Comparison of ENCODE assay signal across 10 cellular contexts in genomic region chr10:37860494-37861190, GRCh38. TPM values are rescaled to one million over a fixed set of nuclear protein-coding genes. Genes with fewer than 3 reads are reported as not detected.
DNase-seq lines count a peak whose midpoint lies in the region; ATAC-seq and TF ChIP-seq lines count a peak whose summit lies in the region.
"Had no signal": no experiment of that assay in that cellular context is flagged by ENCODE, and none has a peak within 500 bp of the region (broad histone marks: within the 10 kb centered on the region; RNA-seq: fewer than 3 reads in every experiment).

No MANE protein-coding gene starts in this region.

- H3K9ac ChIP-seq in colonic mucosa (ENCODE audit: low read depth in 2 of 2, low read length in 2 of 2) = no peak overlapping the region

- no peaks in the 10 kb centered on the region for H3K27me3 ChIP-seq in colonic mucosa

- DNase-seq in GM04503 (ENCODE audit: low read depth) (peak; percentile 58), LHCN-M2 (ENCODE audit: low read depth) (peak; percentile 36), colonic mucosa (peak; percentile 19), retinal pigment epithelial cell (ENCODE audit: low read depth) (peak; percentile 8), HPDE6-E6E7 (ENCODE audit: extremely low spot score) (no peak), NCI-H2196 treated with DMSO at 0.1 percent for 48 hours (lab: John Stamatoyannopoulos, UW; ENCODE audit: unreplicated experiment) (no peak), cerebellar nuclear complex (lab: John Stamatoyannopoulos, UW) (no peak)
- DNase-seq: activated T-cell treated with anti-CD3 and anti-CD28 coated beads for 4 hours, mesendoderm had no signal

- no peak for TF ChIP-seq CTCF in colonic mucosa (IDR thresholded peaks at IDR 0.05)
- no peak for TF ChIP-seq CTCF in retinal pigment epithelial cell (conservative IDR thresholded peaks at IDR 0.05; ENCODE audit: low read depth, low read length)

- no peak overlapping the region for H3K4me3 ChIP-seq in colonic mucosa
- H3K4me3 ChIP-seq in retinal pigment epithelial cell (ENCODE audit: low read length) = no peak overlapping the region

- H3K9me3 ChIP-seq in colonic mucosa = no peaks in the 10 kb centered on the region

- H3K27ac ChIP-seq in colonic mucosa = peak overlapping the region; percentile 35

- intact Hi-C loops in colonic mucosa (cut with DNase I) = no loop called here

- ATAC-seq in HG02885 (IDR thresholded peaks at IDR 0.05; ENCODE audit: poor library complexity, unreplicated experiment) = no peak

- peaks cover 2% of the 10 kb centered on the region for H3K4me1 ChIP-seq in colonic mucosa

- H3K36me3 ChIP-seq in colonic mucosa = no peaks in the 10 kb centered on the region

RNA-seq across cellular contexts. Expression of gene ZNF248, which starts 3.2 kb away (rescaled TPM):
- 5.4 and 6.1 TPM in 2 replicates for total RNA-seq in LHCN-M2 (2014; rRNA removed)
- polyA plus RNA-seq in LHCN-M2 (2012) = 2.9 TPM
- total RNA-seq in colonic mucosa = 1 to 10 TPM; 7.5 to 8.2 TPM

Comparison
In these comparisons a context has a peak if more than half of its experiments do, and no peak if none do; other contexts are left out.
1. DNase-seq: peak in GM04503 (single experiment), LHCN-M2 (single experiment), colonic mucosa (single experiment) and retinal pigment epithelial cell (single experiment); none in HPDE6-E6E7 (single experiment), NCI-H2196 treated with DMSO at 0.1 percent for 48 hours (single experiment) and cerebellar nuclear complex (0 of 2).